ENCODE assay signal across 20 cellular contexts in the genomic region with DNA sequence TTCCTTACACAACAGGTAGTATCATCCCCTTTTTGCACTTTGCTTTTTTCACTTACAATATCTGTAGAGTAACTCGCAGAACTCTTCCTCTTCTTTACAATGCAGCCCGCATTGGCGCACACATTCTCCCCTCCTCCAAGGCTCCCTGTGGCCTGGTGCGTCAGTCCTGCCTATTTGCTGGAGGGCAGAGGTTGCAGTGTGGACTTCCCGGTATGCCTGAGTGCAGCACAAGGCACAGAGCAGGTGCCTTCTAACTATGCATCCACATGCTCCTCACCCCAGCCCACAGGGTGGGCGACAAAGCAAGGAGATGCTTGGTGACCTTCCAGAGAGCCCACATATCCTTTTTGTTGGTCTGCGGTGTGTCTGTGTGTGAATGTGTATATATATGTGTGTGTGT.
"Had no signal": no experiment of that assay in that cellular context is flagged by ENCODE, and none has a peak within 500 bp of the region (broad histone marks: within the 10 kb centered on the region; RNA-seq: fewer than 3 reads in every experiment).

No MANE protein-coding gene starts in this region.

- H3K27me3 ChIP-seq: esophagus muscularis mucosa, gastrocnemius medialis, neutrophil, right atrium auricular region, sigmoid colon, testis, tibial nerve had no signal

- H3K9me3 ChIP-seq: esophagus muscularis mucosa, gastrocnemius medialis, left ventricle myocardium inferior, lower lobe of right lung, neutrophil, right atrium auricular region, sigmoid colon, testis, tibial nerve had no signal

- H3K9me3 Mint-ChIP-seq: memory B cell, mesothelial cell of epicardium, naive B cell, nephron had no signal

- DNase-seq: caudate nucleus; effector memory CD4-positive, alpha-beta T cell; gastrocnemius medialis; glutamatergic neuron; left ventricle myocardium inferior; lower lobe of right lung; naive B cell; sigmoid colon; stimulated activated CD4-positive, alpha-beta T cell treated with anti-CD3 and anti-CD28 coated beads, Interleukin-2, amount 100 ng/mL, for 48 hours; stimulated activated naive CD8-positive, alpha-beta T cell treated with anti-CD3 and anti-CD28 coated beads, Interleukin-15, Interleukin-2, amounts not matched to agents 100 U/mL and 50 U/mL, for 24 hours; testis had no signal

- H3K4me1 Mint-ChIP-seq: memory B cell, naive B cell had no signal

- H3K27ac ChIP-seq: epithelial cell of prostate, esophagus muscularis mucosa, gastrocnemius medialis, left ventricle myocardium inferior, lower lobe of right lung, neutrophil, right atrium auricular region, sigmoid colon, skin epidermis, testis, tibial nerve had no signal

- H3K27ac Mint-ChIP-seq: memory B cell, mesothelial cell of epicardium, naive B cell, nephron had no signal

- H3K4me1 ChIP-seq: esophagus muscularis mucosa, gastrocnemius medialis, left ventricle myocardium inferior, lower lobe of right lung, right atrium auricular region, sigmoid colon, testis, tibial nerve had no signal

- H3K36me3 Mint-ChIP-seq: memory B cell, naive B cell had no signal

- H3K4me3 Mint-ChIP-seq: memory B cell, mesothelial cell of epicardium, naive B cell, nephron had no signal

- H3K36me3 ChIP-seq: gastrocnemius medialis, left ventricle myocardium inferior, neutrophil had no signal

- H3K4me3 ChIP-seq: esophagus muscularis mucosa, gastrocnemius medialis, left ventricle myocardium inferior, lower lobe of right lung, right atrium auricular region, sigmoid colon, skin epidermis, testis, tibial nerve had no signal

- ATAC-seq: gastrocnemius medialis; lower lobe of right lung; stimulated activated naive CD8-positive, alpha-beta T cell treated with anti-CD3 and anti-CD28 coated beads, Interleukin-15, Interleukin-2, amounts not matched to agents 100 U/mL and 50 U/mL, for 24 hours had no signal
